Comparison of ENCODE assay signal across 12 cellular contexts in the genomic region with DNA sequence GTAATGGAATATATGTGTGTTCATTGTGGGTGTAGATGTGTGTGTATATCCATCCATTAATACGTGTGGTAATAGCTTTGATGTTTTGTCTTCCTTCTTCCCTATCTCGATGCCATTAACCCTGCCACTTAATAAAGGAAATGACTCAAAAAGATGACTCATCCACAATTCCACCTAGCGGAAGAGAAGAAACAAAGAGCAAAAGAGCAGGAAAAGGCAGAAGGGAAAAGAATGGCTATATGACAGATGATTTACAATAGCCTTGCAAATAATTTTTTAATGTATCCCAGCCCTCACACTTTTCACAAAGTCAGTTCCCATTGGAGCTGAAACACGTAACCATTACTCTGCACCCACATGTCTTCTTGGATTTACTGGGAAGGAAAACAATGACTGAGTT.
DNase-seq lines count a peak whose midpoint lies in the region; ATAC-seq, FAIRE-seq and TF ChIP-seq lines count a peak whose summit lies in the region.
"Had no signal": no experiment of that assay in that cellular context is flagged by ENCODE, and none has a peak within 500 bp of the region (broad histone marks: within the 10 kb centered on the region; RNA-seq: fewer than 3 reads in every experiment).

No MANE protein-coding gene starts in this region.

- H3K4me2 ChIP-seq in HepG2 (ENCODE audit: low read depth, low read length): no peak overlapping the region

- POLR2A ChIA-PET in HepG2 (lab: Yijun Ruan, JAX): no interaction called here

- H3K27me3 ChIP-seq in HepG2 (ENCODE audit: control insufficient read depth in 1 of 2, insufficient read depth in 2 of 2, low read length in 2 of 2): no peaks in the 10 kb centered on the region; a peak in 2 of 5 replicates
- H3K27me3 ChIP-seq in right lobe of liver: no peaks in the 10 kb centered on the region
- H3K27me3 ChIP-seq: heart right ventricle, spleen had no signal

- TF ChIP-seq CTCF in HepG2 (CRISPR knock-in tag; IDR thresholded peaks at IDR 0.05) (no peak), right lobe of liver (IDR thresholded peaks at IDR 0.05) (no peak), fibroblast of pulmonary artery (IDR thresholded peaks at IDR 0.05; ENCODE audit: low read length, missing control alignments) (no peak)

- TF ChIP-seq EP300 in HepG2 (IDR thresholded peaks at IDR 0.05; ENCODE audit: low read depth in 2 of 2, low read length in 2 of 2) (no peak), HepG2 (CRISPR knock-in tag; IDR thresholded peaks at IDR 0.05; ENCODE audit: borderline replicate concordance) (no peak)

- H3K4me3 ChIP-seq in HepG2 (replicated peaks in 1 of 3; ENCODE audit: insufficient read depth in 1 of 3, low read depth in 2 of 3, low read length in 3 of 3) (no peak overlapping the region), right lobe of liver (no peak overlapping the region), fibroblast of pulmonary artery (replicated peaks; ENCODE audit: low read depth, low read length) (no peak overlapping the region)
- H3K4me3 ChIP-seq: heart right ventricle, spleen had no signal

- H3K4me1 ChIP-seq in HepG2 (ENCODE audit: insufficient read depth, low read length) (no peaks in the 10 kb centered on the region), right lobe of liver (no peaks in the 10 kb centered on the region)
- H3K4me1 ChIP-seq: spleen had no signal

- no peaks in the 10 kb centered on the region for H3K36me3 ChIP-seq in HepG2 (replicated peaks in 1 of 2; ENCODE audit: control insufficient read depth in 1 of 2, insufficient read depth in 2 of 2, low read length in 2 of 2)
- H3K36me3 ChIP-seq in right lobe of liver: no peaks in the 10 kb centered on the region
- H3K36me3 ChIP-seq: heart right ventricle, spleen had no signal

- no peaks in the 10 kb centered on the region for H3K79me2 ChIP-seq in HepG2 (ENCODE audit: insufficient read depth, low read length)

- intact Hi-C loops in HepG2 (cut with micrococcal nuclease; ENCODE audit: unreplicated experiment) (no loop called here), right lobe of liver (cut with DNase I) (no loop called here)

- CTCF ChIA-PET in HepG2 (lab: Yijun Ruan, JAX; ENCODE audit: low intra/inter-chr PET ratio, low total read pairs): no interaction called here

- DNase-seq in HepG2 (ENCODE audit: low spot score): peak; percentile 28
- DNase-seq in right lobe of liver: no peak
- DNase-seq in SHP77 (lab: John Stamatoyannopoulos, UW): peak; percentile 22 to 57
- DNase-seq in fibroblast of pulmonary artery (ENCODE audit: low read depth): peak; percentile 63
- DNase-seq in NCI-H1105 (lab: John Stamatoyannopoulos, UW): no peak
- DNase-seq in SKM-1 (lab: John Stamatoyannopoulos, UW; ENCODE audit: unreplicated experiment): no peak
- DNase-seq in GF-D8 (lab: John Stamatoyannopoulos, UW): no peak
- DNase-seq: cerebellar nuclear complex, heart right ventricle, spleen had no signal

- H3K9me3 ChIP-seq in HepG2 (ENCODE audit: low read length) (no peaks in the 10 kb centered on the region), right lobe of liver (no peaks in the 10 kb centered on the region)
- H3K9me3 ChIP-seq: heart right ventricle, spleen had no signal

- BruUV-seq in HepG2 (replicated peaks; lab: Mats Ljungman, UMichigan): no TSS peak

- no peaks in the 10 kb centered on the region for H4K20me1 ChIP-seq in HepG2 (ENCODE audit: insufficient read depth, low read length)

- in situ Hi-C loops in HepG2 (cut with HindIII; ENCODE audit: extremely low pct_ligation_motif_present, low pct_unique_long_range_greater_than_20kb): no loop called here

- FAIRE-seq in HepG2 (lab: Jason Lieb, UNC): no peak

- no peak for ATAC-seq in HepG2
- no peak for ATAC-seq in right lobe of liver
- no peak for ATAC-seq in GM21717 (IDR thresholded peaks at IDR 0.05; ENCODE audit: unreplicated experiment)
- ATAC-seq: heart right ventricle had no signal

- H3K9ac ChIP-seq in HepG2 (ENCODE audit: insufficient read depth, low read depth, low read length): no peak overlapping the region

- WGBS in HepG2 (ENCODE audit: low lambda C conversion rate): 2% methylated on average over 4 of the region's 4 CpGs
- 41% methylated on average over 4 of the region's 4 CpGs for WGBS in right lobe of liver (ENCODE audit: insufficient coverage, low coverage, low lambda C conversion rate, missing lambda C conversion rate)

- no peak for TF ChIP-seq RAD21 in HepG2 (CRISPR knock-in tag; IDR thresholded peaks at IDR 0.05)

- TF ChIP-seq POLR2A in HepG2 (IDR thresholded peaks at IDR 0.05; ENCODE audit: insufficient read depth in 1 of 2, low read depth in 2 of 2, low read length in 2 of 2) (no peak), right lobe of liver (IDR thresholded peaks at IDR 0.05) (no peak)

- H2AFZ ChIP-seq in HepG2 (ENCODE audit: low read length): no peak overlapping the region

- H3K27ac ChIP-seq in HepG2 (ENCODE audit: extremely low read length, insufficient read depth, low read length) (no peak overlapping the region), right lobe of liver (no peak overlapping the region)
- H3K27ac ChIP-seq: heart right ventricle, spleen, VCaP had no signal

TF ChIP-seq in HepG2, 621 proteins besides CTCF, POLR2A, EP300 and RAD21:
- no peak for TF ChIP-seq PRPF4 (IDR thresholded peaks at IDR 0.05; ENCODE audit: low read depth, low read length, poor library complexity, severe bottlenecking)
- no peak for TF ChIP-seq KDM3A (CRISPR knock-in tag; IDR thresholded peaks at IDR 0.05; ENCODE audit: low read depth)
- no peak for TF ChIP-seq CCAR2 (optimal IDR thresholded peaks at IDR 0.05; ENCODE audit: low read depth, low read length)
- no peak for TF ChIP-seq SIN3A (IDR thresholded peaks at IDR 0.05; ENCODE audit: borderline replicate concordance, low read depth, low read length)
- TF ChIP-seq, protein P1, sequence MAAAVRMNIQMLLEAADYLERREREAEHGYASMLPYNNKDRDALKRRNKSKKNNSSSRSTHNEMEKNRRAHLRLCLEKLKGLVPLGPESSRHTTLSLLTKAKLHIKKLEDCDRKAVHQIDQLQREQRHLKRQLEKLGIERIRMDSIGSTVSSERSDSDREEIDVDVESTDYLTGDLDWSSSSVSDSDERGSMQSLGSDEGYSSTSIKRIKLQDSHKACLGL (CRISPR knock-in tag; IDR thresholded peaks at IDR 0.05): no peak
- TF ChIP-seq FOSL2 (CRISPR knock-in tag; IDR thresholded peaks at IDR 0.05): peak; percentile 34; the same call in 1 of the 2 replicates
- TF ChIP-seq ELF3 (CRISPR knock-in tag; IDR thresholded peaks at IDR 0.05): no peak
- TF ChIP-seq ZNF614 (CRISPR knock-in tag; IDR thresholded peaks at IDR 0.05; ENCODE audit: borderline replicate concordance): no peak

Comparison
In these comparisons a context has a peak if more than half of its experiments do, and no peak if none do; other contexts are left out.
1. DNase-seq: peak in HepG2 (single experiment), SHP77 (2 of 2) and fibroblast of pulmonary artery (single experiment); none in right lobe of liver (0 of 3), NCI-H1105 (single experiment), SKM-1 (single experiment) and GF-D8 (single experiment).